ENCODE assay signal across 23 cellular contexts in genomic region chr9:14340994-14341393, GRCh38. TPM values are rescaled to one million over a fixed set of nuclear protein-coding genes. Genes with fewer than 3 reads are reported as not detected.
"Had no signal": no experiment of that assay in that cellular context is flagged by ENCODE, and none has a peak within 500 bp of the region (broad histone marks: within the 10 kb centered on the region; RNA-seq: fewer than 3 reads in every experiment).

No MANE protein-coding gene starts in this region.

- H3K4me1 ChIP-seq: colonic mucosa, pancreas had no signal

- FAIRE-seq: bronchial epithelial cell, pancreas, small intestine had no signal

- H3K9me3 ChIP-seq: colonic mucosa, neutrophil, pancreas, right lobe of liver, stomach, thoracic aorta had no signal

- H3K27ac ChIP-seq: colonic mucosa, epithelial cell of prostate, neutrophil, pancreas, right lobe of liver had no signal

- DNase-seq: activated CD4-positive, alpha-beta T cell treated with anti-CD3 and anti-CD28 coated beads for 4 hours; activated CD4-positive, alpha-beta T cell treated with anti-CD3 and anti-CD28 coated beads, Interleukin-2, amount 50 U/mL, for 48 hours; activated CD4-positive, CD25-positive, alpha-beta regulatory T cell; activated CD8-positive, alpha-beta memory T cell treated with anti-CD3 and anti-CD28 coated beads, Interleukin-2, amount 50 U/mL, for 48 hours; activated naive CD4-positive, alpha-beta T cell treated with Interleukin-2 at 50 U/mL for 16 hours; activated naive CD8-positive, alpha-beta T cell treated with anti-CD3 and anti-CD28 coated beads for 36 hours; activated T-cell treated with anti-CD3 and anti-CD28 coated beads, Interleukin-2, amount 50 U/mL, for 4 hours; colonic mucosa; endodermal cell; foreskin fibroblast; left ventricle myocardium superior; pancreas; right lobe of liver; small intestine; stimulated activated CD4-positive, alpha-beta T cell treated with anti-CD3 and anti-CD28 coated beads, Interleukin-15, amount 100 ng/mL, for 24 hours; stomach had no signal

- H3K4me3 ChIP-seq: colonic mucosa, pancreas, right lobe of liver, stomach, thoracic aorta had no signal

- ATAC-seq: activated T-cell treated with anti-CD3 and anti-CD28 coated beads, Interleukin-2, amount 50 U/mL, for 4 hours; left ventricle myocardium superior; pancreas; stimulated activated memory B cell treated with anti-CD40 and anti-IgM and Interleukin-4, amounts not matched to agents 10 μg/mL and 1 μg/mL and 100 μg/mL, for 72 hours had no signal

- H3K27me3 ChIP-seq: pancreas had no signal

- H3K36me3 ChIP-seq: colonic mucosa, neutrophil, pancreas, right lobe of liver, stomach, thoracic aorta had no signal

RNA-seq across cellular contexts. Expression of gene NFIB, which starts 27.1 kb away (rescaled TPM):
- total RNA-seq: activated CD8-positive, alpha-beta memory T cell treated with anti-CD3 and anti-CD28 coated beads for 36 hours; activated naive CD8-positive, alpha-beta T cell treated with anti-CD3 and anti-CD28 coated beads for 36 hours; activated T-helper 2 cell treated with anti-CD3 and anti-CD28 coated beads, Interferon-gamma antibody, Interleukin-2, Interleukin-4, amounts not matched to agents 10 μg/mL and 5 μg/mL and 100 μg/mL, durations not matched to agents 14 hours and 24 hours and 36 hours had no signal
